1 cellular context compared by ENCODE assay signal in the genomic region with DNA sequence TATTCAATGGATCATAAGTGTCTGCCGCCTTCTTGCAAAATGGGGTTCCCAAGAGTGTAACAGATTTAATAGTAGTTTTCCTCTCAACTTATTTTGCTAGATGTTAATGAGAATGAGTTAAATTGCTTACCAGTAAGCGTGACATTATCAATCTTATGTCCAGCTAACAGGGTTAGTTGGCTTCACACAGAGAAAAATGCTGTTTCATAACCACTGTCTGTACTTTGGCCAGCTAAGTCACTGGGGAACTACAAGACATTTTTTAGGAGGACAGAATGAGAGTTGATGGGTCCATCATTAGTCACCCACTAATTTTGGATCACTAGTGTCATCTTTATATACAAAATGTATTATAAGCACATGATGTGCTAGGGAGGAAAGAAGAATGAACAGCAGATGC.
TF ChIP-seq lines count a peak whose summit lies in the region.

No MANE protein-coding gene starts in this region.

TF ChIP-seq in IMR-90, 13 proteins besides CTCF, POLR2A, EP300 and RAD21:
- TF ChIP-seq CEBPB (IDR thresholded peaks at IDR 0.05; ENCODE audit: low read depth, low read length): no peak; the same call in 1 of the 2 replicates
- no peak for TF ChIP-seq MAZ (IDR thresholded peaks at IDR 0.05; ENCODE audit: borderline replicate concordance, low read depth, low read length)
- no peak for TF ChIP-seq FOS (IDR thresholded peaks at IDR 0.05; ENCODE audit: low read depth, low read length)
- no peak for TF ChIP-seq NFE2L2 (IDR thresholded peaks at IDR 0.05; ENCODE audit: low read depth, low read length)
- TF ChIP-seq SMC3 (IDR thresholded peaks at IDR 0.05; ENCODE audit: low read depth, low read length): no peak
- no peak for TF ChIP-seq CHD1 (IDR thresholded peaks at IDR 0.05; ENCODE audit: low read depth, low read length)
